Comparison of ENCODE assay signal across 8 cellular contexts in genomic region chr10:52215745-52216361, GRCh38.
A peak's percentile ranks its signal among the peaks of the same experiment; 100 is the strongest.
DNase-seq lines count a peak whose midpoint lies in the region; ATAC-seq and TF ChIP-seq lines count a peak whose summit lies in the region.

No MANE protein-coding gene starts in this region.

- no peak overlapping the region for H3K4me3 ChIP-seq in OCI-LY3 (ENCODE audit: low read length)
- no peak overlapping the region for H3K4me3 ChIP-seq in ascending aorta
- H3K4me3 ChIP-seq in spleen = no peak overlapping the region

- peak; percentile 71 for TF ChIP-seq CTCF in OCI-LY3 (IDR thresholded peaks at IDR 0.05; ENCODE audit: low read depth, low read length)
- TF ChIP-seq CTCF in ascending aorta (IDR thresholded peaks at IDR 0.05) = peak; percentile 66 to 68 (median 67)
- peak; percentile 30 to 77 (median 70) for TF ChIP-seq CTCF in spleen (IDR thresholded peaks at IDR 0.05 in 8 of 11, conservative IDR thresholded peaks at IDR 0.05 in 3 of 11)

- intact Hi-C loops in ascending aorta (cut with DNase I) (loop anchor here (5.0 to 10.0 kb wide), 2 partner anchors 201 to 1224 kb away; no protein-coding TSS in a partner anchor), spleen (cut with DNase I; ENCODE audit: low total_unique reads) (loop anchor here (5.0 kb wide), 2 partner anchors 1144 to 1214 kb away; partner anchors contain the start of gene PRKG1)

- H3K4me2 ChIP-seq in OCI-LY3 (ENCODE audit: low read length) = no peak overlapping the region

- TF ChIP-seq POLR2A in spleen (IDR thresholded peaks at IDR 0.05) = no peak

- H2AFZ ChIP-seq in OCI-LY3 (ENCODE audit: low read depth, low read length) = no peak overlapping the region

- no peak overlapping the region for H3K27ac ChIP-seq in OCI-LY3 (ENCODE audit: low read length)
- peak overlapping the region in 1 of 2 donors; percentile 63 for H3K27ac ChIP-seq in ascending aorta
- H3K27ac ChIP-seq in spleen = peak overlapping the region in 5 of 8 donors; percentile 44 to 64 (median 56)

- DNase-seq in NCI-H526 (lab: John Stamatoyannopoulos, UW) (peak; percentile 25 to 41), NCI-H526 treated with DMSO at 0.1 percent for 48 hours (lab: John Stamatoyannopoulos, UW) (no peak), ascending aorta (ENCODE audit: low spot score in 2 of 2) (no peak), hippocampal formation (lab: John Stamatoyannopoulos, UW) (peak; percentile 15 to 79), spleen (no peak)

- H3K9ac ChIP-seq in OCI-LY3 (ENCODE audit: low read length) = no peak overlapping the region

- no peaks in the 10 kb centered on the region for H3K36me3 ChIP-seq in OCI-LY3 (replicated peaks; ENCODE audit: low read depth, low read length)
- H3K36me3 ChIP-seq in ascending aorta = no peaks in the 10 kb centered on the region
- no peaks in the 10 kb centered on the region for H3K36me3 ChIP-seq in spleen

- H3K4me1 ChIP-seq in OCI-LY3 (ENCODE audit: low read length) (peaks cover 8% of the 10 kb centered on the region), ascending aorta (peaks cover 4 to 22% of the 10 kb centered on the region in 2 donors), spleen (peaks cover 5 to 39% (median 17%) of the 10 kb centered on the region in 6 donors)

- no peaks in the 10 kb centered on the region for H3K79me2 ChIP-seq in OCI-LY3 (ENCODE audit: low read length)

- peak; percentile 58 for ATAC-seq in GM21360 (IDR thresholded peaks at IDR 0.05; ENCODE audit: unreplicated experiment)
- peak; percentile 59 for ATAC-seq in HG03469 (IDR thresholded peaks at IDR 0.05; ENCODE audit: unreplicated experiment)

- H3K27me3 ChIP-seq in OCI-LY3 (ENCODE audit: low read depth, low read length) (no peaks in the 10 kb centered on the region), ascending aorta (no peaks in the 10 kb centered on the region), spleen (replicated peaks in 1 of 7) (no peaks in the 10 kb centered on the region)

- H3K9me3 ChIP-seq in OCI-LY3 (ENCODE audit: insufficient read depth, low read length) = no peaks in the 10 kb centered on the region
- no peaks in the 10 kb centered on the region for H3K9me3 ChIP-seq in ascending aorta
- no peaks in the 10 kb centered on the region for H3K9me3 ChIP-seq in spleen

- H4K20me1 ChIP-seq in OCI-LY3 (ENCODE audit: insufficient read depth, low read length) = no peaks in the 10 kb centered on the region

Comparison
In these comparisons a context has a peak if more than half of its experiments do, and no peak if none do; other contexts are left out.
1. DNase-seq: peak in NCI-H526 (2 of 2) and hippocampal formation (2 of 2); none in NCI-H526 treated with DMSO at 0.1 percent for 48 hours (single experiment), ascending aorta (0 of 2) and spleen (single experiment).
2. Peak in every context shown above with its lines, with median percentiles within 50 percentile points of each other: CTCF ChIP-seq.